In genomic region chr4:165156906-165157305, GRCh38 we compare ENCODE assay signal across 40 cellular contexts.
"Had no signal": no experiment of that assay in that cellular context is flagged by ENCODE, and none has a peak within 500 bp of the region (broad histone marks: within the 10 kb centered on the region; RNA-seq: fewer than 3 reads in every experiment).

No MANE protein-coding gene starts in this region.

- H3K36me3 Mint-ChIP-seq: activated naive CD4-positive, alpha-beta T cell treated with anti-CD3 and anti-CD28 coated beads, Interleukin-2, amount 10 ng/mL, durations not matched to agents 7 days and 5 days; activated naive CD8-positive, alpha-beta T cell treated with anti-CD3 and anti-CD28 coated beads, Interleukin-2, amount 10 ng/mL, durations not matched to agents 7 days and 5 days; brain had no signal

- ATAC-seq: activated naive CD4-positive, alpha-beta T cell treated with anti-CD3 and anti-CD28 coated beads, Interleukin-2, amount 50 U/mL, for 72 hours; activated T-cell treated with anti-CD3 and anti-CD28 coated beads, Interleukin-2, amount 50 U/mL, for 4 hours; activated T-cell treated with anti-CD3 and anti-CD28 coated beads, Interleukin-2, amount 50 U/mL, for 72 hours; activated T-helper 17 cell treated with anti-CD3 and anti-CD28 coated beads, Interleukin-2, amount 50 U/mL, for 72 hours; body of pancreas had no signal

- H3K27me3 ChIP-seq: adrenal gland, ascending aorta, body of pancreas, brain microvascular endothelial cell, breast epithelium, cardiac muscle cell had no signal

- H3K4me3 Mint-ChIP-seq: activated naive CD4-positive, alpha-beta T cell treated with anti-CD3 and anti-CD28 coated beads for 36 hours; activated naive CD4-positive, alpha-beta T cell treated with anti-CD3 and anti-CD28 coated beads, Interleukin-2, amount 10 ng/mL, durations not matched to agents 7 days and 5 days; activated naive CD4-positive, alpha-beta T cell treated with anti-CD3 and anti-CD28 coated beads, Interleukin-2, amount 50 U/mL, for 24 hours; activated naive CD8-positive, alpha-beta T cell; activated naive CD8-positive, alpha-beta T cell treated with anti-CD3 and anti-CD28 coated beads for 36 hours; activated naive CD8-positive, alpha-beta T cell treated with anti-CD3 and anti-CD28 coated beads, Interleukin-2, amount 10 ng/mL, durations not matched to agents 7 days and 5 days; activated T-cell treated with anti-CD3 and anti-CD28 coated beads, Interleukin-2, amount 50 U/mL, for 24 hours; activated T-cell treated with anti-CD3 and anti-CD28 coated beads, Interleukin-2, amount 50 U/mL, for 4 hours; activated T-cell treated with anti-CD3 and anti-CD28 coated beads, Interleukin-2, amount 50 U/mL, for 72 hours; activated T-helper 1 cell treated with anti-CD3 and anti-CD28 coated beads, Interleukin-12 subunit alpha, Interleukin-12 subunit beta, Interleukin-2, Interleukin-4 antibody, amounts not matched to agents 30 ng/mL and 10 ng/mL and 1 ng/mL, durations not matched to agents 14 hours and 24 hours and 36 hours; activated T-helper 17 cell treated with anti-CD3 and anti-CD28 coated beads, Interleukin-2, amount 50 U/mL, for 72 hours; brain; central memory CD8-positive, alpha-beta T cell had no signal

- H3K4me1 ChIP-seq: adrenal gland, ascending aorta, body of pancreas had no signal

- H3K4me1 Mint-ChIP-seq: activated naive CD4-positive, alpha-beta T cell treated with anti-CD3 and anti-CD28 coated beads, Interleukin-2, amount 10 ng/mL, durations not matched to agents 7 days and 5 days; activated naive CD4-positive, alpha-beta T cell treated with anti-CD3 and anti-CD28 coated beads, Interleukin-2, amount 50 U/mL, for 24 hours; activated naive CD8-positive, alpha-beta T cell treated with anti-CD3 and anti-CD28 coated beads for 36 hours; activated naive CD8-positive, alpha-beta T cell treated with anti-CD3 and anti-CD28 coated beads, Interleukin-2, amount 10 ng/mL, durations not matched to agents 7 days and 5 days; activated T-helper 17 cell treated with anti-CD3 and anti-CD28 coated beads, Interleukin-2, amount 50 U/mL, for 72 hours; brain; central memory CD8-positive, alpha-beta T cell had no signal

- H3K27ac Mint-ChIP-seq: activated naive CD4-positive, alpha-beta T cell treated with anti-CD3 and anti-CD28 coated beads for 36 hours; activated naive CD4-positive, alpha-beta T cell treated with anti-CD3 and anti-CD28 coated beads, Interleukin-2, amount 10 ng/mL, durations not matched to agents 7 days and 5 days; activated naive CD4-positive, alpha-beta T cell treated with anti-CD3 and anti-CD28 coated beads, Interleukin-2, amount 50 U/mL, for 24 hours; activated naive CD4-positive, alpha-beta T cell treated with anti-CD3 and anti-CD28 coated beads, Interleukin-2, amount 50 U/mL, for 72 hours; activated naive CD8-positive, alpha-beta T cell; activated naive CD8-positive, alpha-beta T cell treated with anti-CD3 and anti-CD28 coated beads for 36 hours; activated naive CD8-positive, alpha-beta T cell treated with anti-CD3 and anti-CD28 coated beads, Interleukin-2, amount 10 ng/mL, durations not matched to agents 7 days and 5 days; activated T-cell treated with anti-CD3 and anti-CD28 coated beads, Interleukin-2, amount 50 U/mL, for 24 hours; activated T-cell treated with anti-CD3 and anti-CD28 coated beads, Interleukin-2, amount 50 U/mL, for 72 hours; activated T-helper 1 cell treated with anti-CD3 and anti-CD28 coated beads, Interleukin-12 subunit alpha, Interleukin-12 subunit beta, Interleukin-2, Interleukin-4 antibody, amounts not matched to agents 30 ng/mL and 10 ng/mL and 1 ng/mL, durations not matched to agents 14 hours and 24 hours and 36 hours; activated T-helper 17 cell treated with anti-CD3 and anti-CD28 coated beads, Interleukin-2, amount 50 U/mL, for 72 hours; activated T-helper 2 cell treated with anti-CD3 and anti-CD28 coated beads, Interferon-gamma antibody, Interleukin-2, Interleukin-4, amounts not matched to agents 10 μg/mL and 5 μg/mL and 100 μg/mL, durations not matched to agents 14 hours and 24 hours and 36 hours had no signal

- H3K4me3 ChIP-seq: adrenal gland, ascending aorta, body of pancreas, breast epithelium, cardiac muscle cell had no signal

- H3K9me3 ChIP-seq: adrenal gland, body of pancreas had no signal

- DNase-seq: activated effector memory CD4-positive, alpha-beta T cell treated with anti-CD3 and anti-CD28 coated beads, Interleukin-2, amount 50 U/mL, for 16 hours; activated effector memory CD4-positive, alpha-beta T cell treated with Interleukin-2 at 50 U/mL for 16 hours; activated gamma-delta T cell; activated gamma-delta T cell treated with Interleukin-2 at 50 U/mL for 16 hours; activated naive CD4-positive, alpha-beta T cell; activated naive CD4-positive, alpha-beta T cell treated with anti-CD3 and anti-CD28 coated beads for 36 hours; activated naive CD4-positive, alpha-beta T cell treated with anti-CD3 and anti-CD28 coated beads, Interleukin-2, amount 10 ng/mL, durations not matched to agents 7 days and 5 days; activated naive CD4-positive, alpha-beta T cell treated with anti-CD3 and anti-CD28 coated beads, Interleukin-2, amount 50 U/mL, for 16 hours; activated naive CD4-positive, alpha-beta T cell treated with Interleukin-2 at 50 U/mL for 16 hours; activated naive CD8-positive, alpha-beta T cell treated with anti-CD3 and anti-CD28 coated beads for 36 hours; activated naive CD8-positive, alpha-beta T cell treated with anti-CD3 and anti-CD28 coated beads, Interleukin-2, amount 10 ng/mL, durations not matched to agents 7 days and 5 days; activated T-cell treated with anti-CD3 and anti-CD28 coated beads for 4 hours; activated T-cell treated with anti-CD3 and anti-CD28 coated beads, Interleukin-2, amount 50 U/mL, for 1 hour; activated T-cell treated with anti-CD3 and anti-CD28 coated beads, Interleukin-2, amount 50 U/mL, for 24 hours; activated T-cell treated with anti-CD3 and anti-CD28 coated beads, Interleukin-2, amount 50 U/mL, for 4 hours; activated T-cell treated with anti-CD3 and anti-CD28 coated beads, Interleukin-2, amount 50 U/mL, for 48 hours; activated T-cell treated with anti-CD3 and anti-CD28 coated beads, Interleukin-2, amount 50 U/mL, for 72 hours; adrenal gland; amniotic stem cell; amygdala; anterior cingulate cortex; aorta; body of pancreas; brain microvascular endothelial cell; caudate nucleus; central memory CD4-positive, alpha-beta T cell; cerebellar nuclear complex had no signal

- FAIRE-seq: astrocyte, bronchial epithelial cell had no signal

- H3K27ac ChIP-seq: adrenal gland, ascending aorta, body of pancreas, brain microvascular endothelial cell, breast epithelium, cardiac muscle cell had no signal

- H3K9me3 Mint-ChIP-seq: activated T-helper 17 cell treated with anti-CD3 and anti-CD28 coated beads, Interleukin-2, amount 50 U/mL, for 72 hours had no signal

- H3K27me3 Mint-ChIP-seq: brain had no signal

- H3K36me3 ChIP-seq: adrenal gland, ascending aorta, brain microvascular endothelial cell, breast epithelium, cardiac muscle cell had no signal
